ENCODE assay signal across 15 cellular contexts in the genomic region with DNA sequence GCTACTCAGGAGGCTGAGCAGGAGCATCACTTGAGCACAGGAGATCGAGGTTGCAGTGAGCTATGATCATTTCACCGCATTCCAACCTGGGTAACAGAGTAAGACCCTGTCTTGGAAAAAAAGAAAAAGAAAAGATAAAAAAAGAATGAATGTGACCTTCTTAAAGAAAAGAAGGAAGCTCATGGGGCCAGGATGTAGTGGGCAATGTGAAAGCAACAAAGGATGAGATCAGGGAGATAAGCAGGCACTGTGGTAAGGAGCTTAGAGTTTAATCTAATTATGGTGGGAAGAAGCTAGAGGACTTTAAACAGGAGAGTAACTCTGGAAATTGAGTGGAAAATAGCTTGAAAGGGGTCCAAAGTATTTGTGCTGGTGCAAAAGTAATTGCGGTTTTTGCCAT.
DNase-seq lines count a peak whose midpoint lies in the region; ATAC-seq and TF ChIP-seq lines count a peak whose summit lies in the region.
"Had no signal": no experiment of that assay in that cellular context is flagged by ENCODE, and none has a peak within 500 bp of the region (broad histone marks: within the 10 kb centered on the region; RNA-seq: fewer than 3 reads in every experiment).

No MANE protein-coding gene starts in this region.

- TF ChIP-seq RAD21 in SK-N-SH (IDR thresholded peaks at IDR 0.05; ENCODE audit: low read length): no peak

- no peak for DNase-seq in SK-N-SH
- DNase-seq in NCI-H82 treated with DMSO at 0.1 percent for 48 hours (lab: John Stamatoyannopoulos, UW; ENCODE audit: unreplicated experiment): peak; percentile 89
- peak; percentile 24 for DNase-seq in WERI-Rb-1
- DNase-seq in mammary epithelial cell: no peak
- DNase-seq in gastrocnemius medialis: no peak
- DNase-seq: 8988T; AML-193; Caco-2; CD8-positive, alpha-beta memory T cell; DMS 273 treated with DMSO at 0.1 percent for 48 hours; IMR-90 had no signal

- H3K4me1 ChIP-seq in SK-N-SH (ENCODE audit: control insufficient read depth in 1 of 2, insufficient read depth in 2 of 2, low read depth in 1 of 2, low read length in 1 of 2) (no peaks in the 10 kb centered on the region), mammary epithelial cell (ENCODE audit: insufficient read depth, low read length) (no peaks in the 10 kb centered on the region), gastrocnemius medialis (peaks cover 0 to 6% of the 10 kb centered on the region in 2 donors)
- H3K4me1 ChIP-seq: Caco-2 had no signal

- TF ChIP-seq CTCF in SK-N-SH (IDR thresholded peaks at IDR 0.05): no peak
- TF ChIP-seq CTCF in WERI-Rb-1 (IDR thresholded peaks at IDR 0.05; ENCODE audit: low read depth, low read length): no peak
- no peak for TF ChIP-seq CTCF in mammary epithelial cell (conservative IDR thresholded peaks at IDR 0.05 in 1 of 2, IDR thresholded peaks at IDR 0.05 in 1 of 2; ENCODE audit: extremely low read depth in 1 of 2, insufficient read depth in 1 of 2, low read depth in 1 of 2, low read length in 2 of 2)
- TF ChIP-seq CTCF in gastrocnemius medialis (IDR thresholded peaks at IDR 0.05 in 4 of 5, conservative IDR thresholded peaks at IDR 0.05 in 1 of 5): no peak

- no peak overlapping the region for H2AFZ ChIP-seq in SK-N-SH (ENCODE audit: low read depth)
- no peak overlapping the region for H2AFZ ChIP-seq in mammary epithelial cell (ENCODE audit: low read depth, low read length)

- WGBS in SK-N-SH (ENCODE audit: low lambda C conversion rate): 66% methylated on average over 3 of the region's 3 CpGs
- 75% methylated on average over 3 of the region's 3 CpGs for WGBS in mammary epithelial cell (ENCODE audit: low coverage, missing lambda C conversion rate)

- POLR2A ChIA-PET in SK-N-SH (lab: Yijun Ruan, JAX): no interaction called here

- H3K27me3 ChIP-seq in SK-N-SH (ENCODE audit: insufficient read depth): no peaks in the 10 kb centered on the region
- H3K27me3 ChIP-seq in WERI-Rb-1 (ENCODE audit: insufficient read depth, low read depth, severe bottlenecking): peaks cover 5% of the 10 kb centered on the region
- peaks cover 7% of the 10 kb centered on the region for H3K27me3 ChIP-seq in mammary epithelial cell (ENCODE audit: insufficient read depth, low read length)
- no peaks in the 10 kb centered on the region for H3K27me3 ChIP-seq in gastrocnemius medialis
- H3K27me3 ChIP-seq: BLaER1 had no signal

- H3K4me2 ChIP-seq in SK-N-SH (no peak overlapping the region), mammary epithelial cell (ENCODE audit: insufficient read depth, low read depth, low read length) (no peak overlapping the region)
- H3K4me2 ChIP-seq: BLaER1 had no signal

- TF ChIP-seq EP300 in SK-N-SH (IDR thresholded peaks at IDR 0.05; ENCODE audit: borderline replicate concordance in 1 of 2, low read depth in 1 of 2, low read length in 1 of 2): no peak

- H4K20me1 ChIP-seq in SK-N-SH (ENCODE audit: insufficient read depth): no peaks in the 10 kb centered on the region
- H4K20me1 ChIP-seq in mammary epithelial cell (ENCODE audit: insufficient read depth, low read length): no peaks in the 10 kb centered on the region
- H4K20me1 ChIP-seq: BLaER1 had no signal

- H3K4me3 ChIP-seq in SK-N-SH (ENCODE audit: low read depth in 2 of 2, low read length in 1 of 2): no peak overlapping the region
- H3K4me3 ChIP-seq in WERI-Rb-1 (ENCODE audit: low read depth, low read length): no peak overlapping the region
- H3K4me3 ChIP-seq in mammary epithelial cell (replicated peaks in 1 of 3; ENCODE audit: insufficient read depth in 1 of 3, low read depth in 2 of 3, low read length in 3 of 3): no peak overlapping the region
- H3K4me3 ChIP-seq in gastrocnemius medialis: no peak overlapping the region
- H3K4me3 ChIP-seq: BLaER1 had no signal

- no TSS peak for BruUV-seq in mammary epithelial cell (replicated peaks; lab: Mats Ljungman, UMichigan)

- H3K9me2 ChIP-seq in SK-N-SH: no peaks in the 10 kb centered on the region

- CTCF ChIA-PET in SK-N-SH (lab: Yijun Ruan, JAX) (interaction anchor here (0.9 kb wide), 1 partner anchor 11 kb away, joined by 3 read pairs; no protein-coding TSS in a partner anchor), mammary epithelial cell (lab: Charles Lee; ENCODE audit: low non-redundant PET) (no interaction called here)

- H3K9me3 ChIP-seq in SK-N-SH (no peaks in the 10 kb centered on the region), WERI-Rb-1 (ENCODE audit: severe bottlenecking) (no peaks in the 10 kb centered on the region), mammary epithelial cell (replicated peaks; ENCODE audit: insufficient read depth, low read length) (no peaks in the 10 kb centered on the region), gastrocnemius medialis (no peaks in the 10 kb centered on the region)
- H3K9me3 ChIP-seq: BLaER1, Caco-2 had no signal

- H3K27ac ChIP-seq in SK-N-SH (ENCODE audit: low read depth in 2 of 2, low read length in 1 of 2) (no peak overlapping the region), WERI-Rb-1 (no peak overlapping the region), mammary epithelial cell (ENCODE audit: insufficient read depth, low read depth, low read length) (no peak overlapping the region), gastrocnemius medialis (no peak overlapping the region)
- H3K27ac ChIP-seq: BLaER1 had no signal

- H3K79me2 ChIP-seq in SK-N-SH (ENCODE audit: insufficient read depth): no peaks in the 10 kb centered on the region
- H3K79me2 ChIP-seq in mammary epithelial cell (ENCODE audit: insufficient read depth, low read length): no peaks in the 10 kb centered on the region

- intact Hi-C loops in mammary epithelial cell (cut with micrococcal nuclease) (no loop called here), gastrocnemius medialis (cut with DNase I; ENCODE audit: low total_unique reads) (no loop called here)

- dilution Hi-C loops in mammary epithelial cell (cut with HindIII; ENCODE audit: low sequenced_read_pairs): no loop called here

- no peaks in the 10 kb centered on the region for H3F3A ChIP-seq in SK-N-SH (replicated peaks; ENCODE audit: insufficient read depth)

- in situ Hi-C loops in mammary epithelial cell (cut with MboI; ENCODE audit: low sequenced_read_pairs in 2 of 2) (no loop called here), gastrocnemius medialis (cut with MboI; ENCODE audit: low sequenced_read_pairs in 4 of 4) (loop anchor here in 2 of 4 donors (25.0 kb wide), 1 partner anchor 409 kb away; no protein-coding TSS in a partner anchor)

- H3K9ac ChIP-seq in SK-N-SH (no peak overlapping the region), mammary epithelial cell (ENCODE audit: insufficient read depth, low read length) (no peak overlapping the region)
- H3K9ac ChIP-seq: BLaER1 had no signal

- H3K36me3 ChIP-seq in SK-N-SH (replicated peaks in 1 of 2; ENCODE audit: control insufficient read depth in 1 of 2, insufficient read depth in 2 of 2, low read length in 1 of 2) (no peaks in the 10 kb centered on the region), WERI-Rb-1 (no peaks in the 10 kb centered on the region), mammary epithelial cell (ENCODE audit: insufficient read depth, low read length) (no peaks in the 10 kb centered on the region), gastrocnemius medialis (no peaks in the 10 kb centered on the region)
- H3K36me3 ChIP-seq: BLaER1 had no signal

- no peak for ATAC-seq in SK-N-SH treated with all-trans-retinoic acid at 6 μM for 48 hours
- ATAC-seq in HG02798 (IDR thresholded peaks at IDR 0.05; ENCODE audit: poor library complexity, unreplicated experiment): no peak
- ATAC-seq in gastrocnemius medialis: no peak
- ATAC-seq: HCT116 had no signal

- no peak for TF ChIP-seq POLR2A in gastrocnemius medialis (IDR thresholded peaks at IDR 0.05)

TF ChIP-seq in SK-N-SH treated with all-trans-retinoic acid at 6 μM for 48 hours, 23 proteins besides CTCF, POLR2A, EP300 and RAD21 (continues in another document):
- no peak for TF ChIP-seq BACH2 (CRISPR knock-in tag; IDR thresholded peaks at IDR 0.05; ENCODE audit: borderline replicate concordance)
- TF ChIP-seq, protein P1, sequence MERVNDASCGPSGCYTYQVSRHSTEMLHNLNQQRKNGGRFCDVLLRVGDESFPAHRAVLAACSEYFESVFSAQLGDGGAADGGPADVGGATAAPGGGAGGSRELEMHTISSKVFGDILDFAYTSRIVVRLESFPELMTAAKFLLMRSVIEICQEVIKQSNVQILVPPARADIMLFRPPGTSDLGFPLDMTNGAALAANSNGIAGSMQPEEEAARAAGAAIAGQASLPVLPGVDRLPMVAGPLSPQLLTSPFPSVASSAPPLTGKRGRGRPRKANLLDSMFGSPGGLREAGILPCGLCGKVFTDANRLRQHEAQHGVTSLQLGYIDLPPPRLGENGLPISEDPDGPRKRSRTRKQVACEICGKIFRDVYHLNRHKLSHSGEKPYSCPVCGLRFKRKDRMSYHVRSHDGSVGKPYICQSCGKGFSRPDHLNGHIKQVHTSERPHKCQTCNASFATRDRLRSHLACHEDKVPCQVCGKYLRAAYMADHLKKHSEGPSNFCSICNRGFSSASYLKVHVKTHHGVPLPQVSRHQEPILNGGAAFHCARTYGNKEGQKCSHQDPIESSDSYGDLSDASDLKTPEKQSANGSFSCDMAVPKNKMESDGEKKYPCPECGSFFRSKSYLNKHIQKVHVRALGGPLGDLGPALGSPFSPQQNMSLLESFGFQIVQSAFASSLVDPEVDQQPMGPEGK (CRISPR knock-in tag; IDR thresholded peaks at IDR 0.05; ENCODE audit: borderline replicate concordance): no peak
- no peak for TF ChIP-seq ARNTL (CRISPR knock-in tag; IDR thresholded peaks at IDR 0.05; ENCODE audit: borderline replicate concordance, low read depth)
- TF ChIP-seq ISL1 (CRISPR knock-in tag; IDR thresholded peaks at IDR 0.05): 0 out of 2 replicates have a peak, but pooled peaks have one; percentile 20

TF ChIP-seq in SK-N-SH, 30 proteins besides CTCF, POLR2A, EP300 and RAD21:
- TF ChIP-seq, protein P2, sequence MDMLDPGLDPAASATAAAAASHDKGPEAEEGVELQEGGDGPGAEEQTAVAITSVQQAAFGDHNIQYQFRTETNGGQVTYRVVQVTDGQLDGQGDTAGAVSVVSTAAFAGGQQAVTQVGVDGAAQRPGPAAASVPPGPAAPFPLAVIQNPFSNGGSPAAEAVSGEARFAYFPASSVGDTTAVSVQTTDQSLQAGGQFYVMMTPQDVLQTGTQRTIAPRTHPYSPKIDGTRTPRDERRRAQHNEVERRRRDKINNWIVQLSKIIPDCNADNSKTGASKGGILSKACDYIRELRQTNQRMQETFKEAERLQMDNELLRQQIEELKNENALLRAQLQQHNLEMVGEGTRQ (IDR thresholded peaks at IDR 0.05; ENCODE audit: borderline replicate concordance, low read depth, low read length): no peak
- TF ChIP-seq FOXJ3 (CRISPR knock-in tag; IDR thresholded peaks at IDR 0.05): no peak
- TF ChIP-seq RCOR1 (IDR thresholded peaks at IDR 0.05; ENCODE audit: low read length): no peak
- no peak for TF ChIP-seq SMC3 (IDR thresholded peaks at IDR 0.05; ENCODE audit: low read depth, low read length)
- no peak for TF ChIP-seq GATA2 (CRISPR knock-in tag; IDR thresholded peaks at IDR 0.05)
- TF ChIP-seq FOSL2 (IDR thresholded peaks at IDR 0.05; ENCODE audit: borderline replicate concordance, low read depth): no peak
- TF ChIP-seq MEF2A (IDR thresholded peaks at IDR 0.05; ENCODE audit: borderline replicate concordance, low read depth): no peak
- no peak for TF ChIP-seq YY1 (IDR thresholded peaks at IDR 0.05; ENCODE audit: low read depth)
- TF ChIP-seq GABPA (IDR thresholded peaks at IDR 0.05; ENCODE audit: low read depth): no peak
- no peak for TF ChIP-seq TCF12 (IDR thresholded peaks at IDR 0.05)
TF ChIP-seq in SK-N-SH: peak in this region for 0.

Comparison
In these comparisons a context has a peak if more than half of its experiments do, and no peak if none do; other contexts are left out.
1. DNase-seq: peak in NCI-H82 treated with DMSO at 0.1 percent for 48 hours (single experiment) and WERI-Rb-1 (single experiment); none in SK-N-SH (single experiment), mammary epithelial cell (single experiment) and gastrocnemius medialis (0 of 2).